ENCODE assay signal across 22 cellular contexts in the genomic region with DNA sequence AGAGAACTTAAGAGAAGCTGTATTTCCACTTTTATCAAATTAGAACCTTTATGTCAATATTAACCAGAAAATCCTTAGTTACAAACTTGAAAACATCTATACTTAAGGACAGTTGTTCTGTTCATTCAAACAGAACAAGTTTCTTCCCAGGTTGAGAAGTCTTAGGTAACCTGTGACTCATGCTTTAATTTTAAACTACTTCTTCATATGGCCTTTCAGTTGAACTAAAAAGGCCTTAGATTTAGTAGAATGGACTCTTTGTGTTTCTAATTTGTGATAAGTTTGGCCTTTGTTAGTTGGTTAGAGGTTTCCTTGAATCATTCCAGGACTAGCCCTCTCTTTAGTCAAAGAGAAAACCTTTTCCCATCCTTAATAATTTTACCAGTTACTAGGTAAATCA.
DNase-seq lines count a peak whose midpoint lies in the region; ATAC-seq, FAIRE-seq and TF ChIP-seq lines count a peak whose summit lies in the region.
"Had no signal": no experiment of that assay in that cellular context is flagged by ENCODE, and none has a peak within 500 bp of the region (broad histone marks: within the 10 kb centered on the region; RNA-seq: fewer than 3 reads in every experiment).

No MANE protein-coding gene starts in this region.

- no peak for DNase-seq in D721Med (ENCODE audit: insufficient read length, low spot score)
- DNase-seq in LHCN-M2 (ENCODE audit: low read depth), result peak; percentile 3
- DNase-seq in fibroblast of mammary gland (ENCODE audit: low read depth), result peak; percentile 3
- DNase-seq in kidney glomerular epithelial cell (lab: John Stamatoyannopoulos, UW), result peak; percentile 42
- DNase-seq in COLO668 (lab: John Stamatoyannopoulos, UW; ENCODE audit: unreplicated experiment), result no peak
- DNase-seq in activated naive CD4-positive, alpha-beta T cell treated with anti-CD3 and anti-CD28 coated beads, Interleukin-2, amount 10 ng/mL, durations not matched to agents 7 days and 5 days, result no peak
- no peak for DNase-seq in stimulated activated naive CD8-positive, alpha-beta T cell treated with anti-CD3 and anti-CD28 coated beads, Interleukin-15, Interleukin-2, amounts not matched to agents 100 U/mL and 50 U/mL, for 24 hours
- no peak for DNase-seq in NCI-H2081 (lab: John Stamatoyannopoulos, UW)
- DNase-seq: activated CD4-positive, alpha-beta T cell treated with anti-CD3 and anti-CD28 coated beads for 4 hours; activated naive CD8-positive, alpha-beta T cell treated with anti-CD3 and anti-CD28 coated beads for 36 hours; DMS 273 treated with DMSO at 0.1 percent for 48 hours; endodermal cell; Karpas-422; left colon; natural killer cell; NCI-H1105 treated with DMSO at 0.1 percent for 48 hours; ovary; stimulated activated CD4-positive, alpha-beta T cell treated with anti-CD3 and anti-CD28 coated beads, Interleukin-15, amount 100 ng/mL, for 24 hours; uterus had no signal

- H3K4me3 Mint-ChIP-seq in activated naive CD4-positive, alpha-beta T cell treated with anti-CD3 and anti-CD28 coated beads, Interleukin-2, amount 10 ng/mL, durations not matched to agents 7 days and 5 days, result no peak overlapping the region
- H3K4me3 Mint-ChIP-seq: activated naive CD8-positive, alpha-beta T cell treated with anti-CD3 and anti-CD28 coated beads for 36 hours; endodermal cell; mesothelial cell of epicardium; natural killer cell had no signal

- no peak for TF ChIP-seq CTCF in D721Med (IDR thresholded peaks at IDR 0.05; ENCODE audit: insufficient read depth, missing control alignments)
- no peak for TF ChIP-seq CTCF in fibroblast of mammary gland (conservative IDR thresholded peaks at IDR 0.05; ENCODE audit: control insufficient read depth, insufficient read depth, low read depth, low read length)

- CTCF ChIA-PET in activated naive CD4-positive, alpha-beta T cell treated with anti-CD3 and anti-CD28 coated beads, Interleukin-2, amount 10 ng/mL, durations not matched to agents 7 days and 5 days (lab: Charles Lee), result no interaction called here

- no peak overlapping the region for H3K4me3 ChIP-seq in fibroblast of mammary gland (ENCODE audit: control insufficient read depth, low read depth, low read length)
- H3K4me3 ChIP-seq: BLaER1 treated with 17β-estradiol and CSF1 and Interleukin-3, amounts not matched to agents 10 nM and 100 nM; ovary; uterus had no signal

- no peak overlapping the region for H3K27ac Mint-ChIP-seq in activated naive CD4-positive, alpha-beta T cell treated with anti-CD3 and anti-CD28 coated beads, Interleukin-2, amount 10 ng/mL, durations not matched to agents 7 days and 5 days
- H3K27ac Mint-ChIP-seq: activated naive CD8-positive, alpha-beta T cell treated with anti-CD3 and anti-CD28 coated beads for 36 hours; endodermal cell; mesothelial cell of epicardium; natural killer cell had no signal

- H3K9me3 Mint-ChIP-seq in activated naive CD4-positive, alpha-beta T cell treated with anti-CD3 and anti-CD28 coated beads, Interleukin-2, amount 10 ng/mL, durations not matched to agents 7 days and 5 days, result peaks cover 9% of the 10 kb centered on the region

- H3K27me3 Mint-ChIP-seq in activated naive CD4-positive, alpha-beta T cell treated with anti-CD3 and anti-CD28 coated beads, Interleukin-2, amount 10 ng/mL, durations not matched to agents 7 days and 5 days, result no peaks in the 10 kb centered on the region
- H3K27me3 Mint-ChIP-seq: activated naive CD8-positive, alpha-beta T cell treated with anti-CD3 and anti-CD28 coated beads for 36 hours had no signal

- FAIRE-seq in D721Med (lab: Jason Lieb, UNC), result peak; percentile 58

- ATAC-seq in stimulated activated naive CD8-positive, alpha-beta T cell treated with anti-CD3 and anti-CD28 coated beads, Interleukin-15, Interleukin-2, amounts not matched to agents 100 U/mL and 50 U/mL, for 24 hours, result no peak
- ATAC-seq: left colon, natural killer cell, sciatic nerve had no signal

- peaks cover 36% of the 10 kb centered on the region for H3K36me3 Mint-ChIP-seq in activated naive CD4-positive, alpha-beta T cell treated with anti-CD3 and anti-CD28 coated beads, Interleukin-2, amount 10 ng/mL, durations not matched to agents 7 days and 5 days
- H3K36me3 Mint-ChIP-seq: natural killer cell had no signal

- no peaks in the 10 kb centered on the region for H3K4me1 Mint-ChIP-seq in activated naive CD4-positive, alpha-beta T cell treated with anti-CD3 and anti-CD28 coated beads, Interleukin-2, amount 10 ng/mL, durations not matched to agents 7 days and 5 days
- H3K4me1 Mint-ChIP-seq: activated naive CD8-positive, alpha-beta T cell treated with anti-CD3 and anti-CD28 coated beads for 36 hours; mesothelial cell of epicardium; natural killer cell had no signal

Comparison
In these comparisons a context has a peak if more than half of its experiments do, and no peak if none do; other contexts are left out.
1. DNase-seq: peak in LHCN-M2 (single experiment), fibroblast of mammary gland (single experiment) and kidney glomerular epithelial cell (single experiment); none in D721Med (single experiment), COLO668 (single experiment), activated naive CD4-positive, alpha-beta T cell treated with anti-CD3 and anti-CD28 coated beads, Interleukin-2, amount 10 ng/mL, durations not matched to agents 7 days and 5 days (single experiment), stimulated activated naive CD8-positive, alpha-beta T cell treated with anti-CD3 and anti-CD28 coated beads, Interleukin-15, Interleukin-2, amounts not matched to agents 100 U/mL and 50 U/mL, for 24 hours (single experiment) and NCI-H2081 (0 of 2).